ENCODE assay signal across 25 cellular contexts in genomic region chr6:42001506-42001905, GRCh38. TPM values are rescaled to one million over a fixed set of nuclear protein-coding genes. Genes with fewer than 3 reads are reported as not detected.
DNase-seq lines count a peak whose midpoint lies in the region; ATAC-seq and TF ChIP-seq lines count a peak whose summit lies in the region.
"Had no signal": no experiment of that assay in that cellular context is flagged by ENCODE, and none has a peak within 500 bp of the region (broad histone marks: within the 10 kb centered on the region; RNA-seq: fewer than 3 reads in every experiment).

No MANE protein-coding gene starts in this region.

- H3K27ac ChIP-seq in BLaER1 = 0 out of 2 replicates have a peak overlapping the region, but pooled peaks have one; percentile 22
- H3K27ac ChIP-seq: ovary, stomach, uterus had no signal

- no peaks in the 10 kb centered on the region for H3K27me3 ChIP-seq in BLaER1
- H3K27me3 ChIP-seq: ovary, stomach, uterus had no signal

- no peaks in the 10 kb centered on the region for H3K27me3 Mint-ChIP-seq in activated CD4-positive, alpha-beta T cell treated with anti-CD3 and anti-CD28 coated beads for 36 hours
- H3K27me3 Mint-ChIP-seq in activated CD8-positive, alpha-beta T cell treated with anti-CD3 and anti-CD28 coated beads for 36 hours = no peaks in the 10 kb centered on the region
- H3K27me3 Mint-ChIP-seq in immature natural killer cell (ENCODE audit: low read depth in 3 of 3) = peaks cover 1 to 2% (median 2%) of the 10 kb centered on the region in 3 donors

- H3K4me1 Mint-ChIP-seq in activated CD4-positive, alpha-beta T cell treated with anti-CD3 and anti-CD28 coated beads for 36 hours = peaks cover 41% of the 10 kb centered on the region
- peaks cover 44% of the 10 kb centered on the region for H3K4me1 Mint-ChIP-seq in activated CD8-positive, alpha-beta T cell treated with anti-CD3 and anti-CD28 coated beads for 36 hours (ENCODE audit: low read depth)
- H3K4me1 Mint-ChIP-seq in immature natural killer cell = peaks cover 29 to 49% of the 10 kb centered on the region in 2 donors
- H3K4me1 Mint-ChIP-seq: CD14-positive monocyte, GM23338 had no signal

- peaks cover 17% of the 10 kb centered on the region for H3K4me1 ChIP-seq in BLaER1
- H3K4me1 ChIP-seq: uterus had no signal

- H3K9ac ChIP-seq in BLaER1 = no peak overlapping the region

- no peaks in the 10 kb centered on the region for H3K9me3 Mint-ChIP-seq in activated CD4-positive, alpha-beta T cell treated with anti-CD3 and anti-CD28 coated beads for 36 hours (ENCODE audit: low read depth)
- peaks cover 3% of the 10 kb centered on the region for H3K9me3 Mint-ChIP-seq in activated CD8-positive, alpha-beta T cell treated with anti-CD3 and anti-CD28 coated beads for 36 hours
- no peaks in the 10 kb centered on the region for H3K9me3 Mint-ChIP-seq in immature natural killer cell
- H3K9me3 Mint-ChIP-seq: GM23338, HFFc6 had no signal

- TF ChIP-seq CTCF in activated CD8-positive, alpha-beta T cell treated with anti-CD3 and anti-CD28 coated beads for 36 hours (IDR thresholded peaks at IDR 0.05) = no peak

- intact Hi-C loops in activated CD4-positive, alpha-beta T cell treated with anti-CD3 and anti-CD28 coated beads for 36 hours (cut with DNase I, micrococcal nuclease) = no loop called here
- intact Hi-C loops in activated CD8-positive, alpha-beta T cell treated with anti-CD3 and anti-CD28 coated beads for 36 hours (cut with micrococcal nuclease) = no loop called here

- no peak overlapping the region for H3K4me3 Mint-ChIP-seq in activated CD4-positive, alpha-beta T cell treated with anti-CD3 and anti-CD28 coated beads for 36 hours
- H3K4me3 Mint-ChIP-seq in activated CD8-positive, alpha-beta T cell treated with anti-CD3 and anti-CD28 coated beads for 36 hours = no peak overlapping the region
- no peak overlapping the region for H3K4me3 Mint-ChIP-seq in immature natural killer cell
- H3K4me3 Mint-ChIP-seq: CD14-positive monocyte, GM23338, HFFc6 had no signal

- CTCF ChIA-PET in activated CD4-positive, alpha-beta T cell treated with anti-CD3 and anti-CD28 coated beads for 36 hours (lab: Charles Lee) = interaction anchor here (0.7 to 3.2 kb wide), 8 partner anchors 10 to 761 kb away, joined by 3 to 8 read pairs (median 4); no protein-coding TSS in a partner anchor
- CTCF ChIA-PET in activated CD8-positive, alpha-beta T cell treated with anti-CD3 and anti-CD28 coated beads for 36 hours (lab: Charles Lee) = interaction anchor here (1.2 to 1.4 kb wide), 3 partner anchors 10 to 43 kb away, joined by 3 to 5 read pairs (median 4); no protein-coding TSS in a partner anchor

- H4K20me1 ChIP-seq in BLaER1 = no peaks in the 10 kb centered on the region

- peak; percentile 36 for ATAC-seq in activated CD4-positive, alpha-beta T cell treated with anti-CD3 and anti-CD28 coated beads for 36 hours
- ATAC-seq in activated CD8-positive, alpha-beta T cell treated with anti-CD3 and anti-CD28 coated beads for 36 hours = peak; percentile 43
- ATAC-seq: GM23338, Panc1 had no signal

- no peak for DNase-seq in activated CD4-positive, alpha-beta T cell treated with anti-CD3 and anti-CD28 coated beads for 36 hours
- DNase-seq in activated CD4-positive, alpha-beta T cell treated with anti-CD3 and anti-CD28 coated beads for 48 hours = no peak
- no peak for DNase-seq in activated CD8-positive, alpha-beta T cell treated with anti-CD3 and anti-CD28 coated beads for 36 hours
- no peak for DNase-seq in immature natural killer cell
- DNase-seq in T1000 (lab: John Stamatoyannopoulos, UW) = no peak
- DNase-seq in NCI-H446 (lab: John Stamatoyannopoulos, UW) = no peak
- no peak for DNase-seq in DMS79 treated with DMSO at 0.1 percent for 48 hours (lab: John Stamatoyannopoulos, UW)
- DNase-seq: 8988T; activated CD4-positive, alpha-beta T cell treated with anti-CD3 and anti-CD28 coated beads for 4 hours; anterior cingulate cortex; HFFc6; kidney glomerular epithelial cell; NCI-H1436 treated with DMSO at 0.1 percent for 48 hours; NCI-H2081 treated with DMSO at 0.1 percent for 48 hours; NCI-H226; NCI-H748 treated with DMSO at 0.1 percent for 48 hours; ovary; Right ventricle myocardium superior; stomach; uterus had no signal

- H3K36me3 ChIP-seq in BLaER1 = peaks cover 81% of the 10 kb centered on the region
- H3K36me3 ChIP-seq: ovary, uterus had no signal

- H3K9me3 ChIP-seq in BLaER1 = peaks cover 35% of the 10 kb centered on the region
- H3K9me3 ChIP-seq: ovary, stomach, uterus had no signal

- H3K36me3 Mint-ChIP-seq in activated CD4-positive, alpha-beta T cell treated with anti-CD3 and anti-CD28 coated beads for 36 hours (ENCODE audit: low read depth) = peaks cover 23% of the 10 kb centered on the region
- peaks cover 30% of the 10 kb centered on the region for H3K36me3 Mint-ChIP-seq in activated CD8-positive, alpha-beta T cell treated with anti-CD3 and anti-CD28 coated beads for 36 hours (ENCODE audit: low read depth)
- H3K36me3 Mint-ChIP-seq in immature natural killer cell = peaks cover 11 to 14% (median 13%) of the 10 kb centered on the region in 3 donors

- peak overlapping the region; percentile 78 for H3K27ac Mint-ChIP-seq in activated CD4-positive, alpha-beta T cell treated with anti-CD3 and anti-CD28 coated beads for 36 hours
- peak overlapping the region; percentile 91 for H3K27ac Mint-ChIP-seq in activated CD8-positive, alpha-beta T cell treated with anti-CD3 and anti-CD28 coated beads for 36 hours
- H3K27ac Mint-ChIP-seq in immature natural killer cell = peak overlapping the region; percentile 1 to 78 (median 63)
- H3K27ac Mint-ChIP-seq: CD14-positive monocyte, GM23338, HFFc6 had no signal

- no peak overlapping the region for H3K4me2 ChIP-seq in BLaER1
- H3K4me2 ChIP-seq: GM23338 had no signal

- no peak overlapping the region for H3K4me3 ChIP-seq in BLaER1
- H3K4me3 ChIP-seq: GM23338, lung, ovary, stomach, uterus had no signal

- POLR2A ChIA-PET in activated CD4-positive, alpha-beta T cell treated with anti-CD3 and anti-CD28 coated beads for 36 hours (lab: Charles Lee) = no interaction called here
- POLR2A ChIA-PET in activated CD8-positive, alpha-beta T cell treated with anti-CD3 and anti-CD28 coated beads for 36 hours (lab: Charles Lee) = interaction anchor here (1.1 to 1.5 kb wide), 2 partner anchors 8 to 16 kb away, joined by 3 read pairs; no protein-coding TSS in a partner anchor

RNA-seq across cellular contexts. Expression of gene TAF8, which starts 48.8 kb away (rescaled TPM):
- 10 to 100 TPM; 52.3 to 53.1 TPM for total RNA-seq in activated CD4-positive, alpha-beta T cell treated with anti-CD3 and anti-CD28 coated beads for 36 hours
- 10 to 100 TPM; 40.0 to 42.3 TPM for total RNA-seq in activated CD8-positive, alpha-beta T cell treated with anti-CD3 and anti-CD28 coated beads for 36 hours
- polyA plus RNA-seq in immature natural killer cell = 10 to 100 TPM in 2 of 3 donors, 1 to 10 TPM in 1; 8.5 to 23.0 (median 14.6) TPM

RNA-seq across cellular contexts. Expression of gene CCND3, which starts 59.9 kb away (rescaled TPM):
- total RNA-seq in activated CD4-positive, alpha-beta T cell treated with anti-CD3 and anti-CD28 coated beads for 36 hours = 100 to 1,000 TPM; 625 to 806 TPM
- total RNA-seq in activated CD8-positive, alpha-beta T cell treated with anti-CD3 and anti-CD28 coated beads for 36 hours = 100 to 1,000 TPM; 457 to 459 TPM
- polyA plus RNA-seq in immature natural killer cell = 1,000 to 10,000 TPM in 2 of 3 donors, 100 to 1,000 TPM in 1; 782 to 1,087 (median 1,041) TPM
